Comparison of ENCODE assay signal across 21 cellular contexts in genomic region chr2:207748993-207749392, GRCh38. TPM values are rescaled to one million over a fixed set of nuclear protein-coding genes. Genes with fewer than 3 reads are reported as not detected.
DNase-seq lines count a peak whose midpoint lies in the region; ATAC-seq, FAIRE-seq and TF ChIP-seq lines count a peak whose summit lies in the region.
"Had no signal": no experiment of that assay in that cellular context is flagged by ENCODE, and none has a peak within 500 bp of the region (broad histone marks: within the 10 kb centered on the region; RNA-seq: fewer than 3 reads in every experiment).

No MANE protein-coding gene starts in this region.

- H4K8ac ChIP-seq in IMR-90 (ENCODE audit: low read depth in 2 of 2, low read length in 2 of 2): no peak overlapping the region

- H3K36me3 ChIP-seq in IMR-90 (ENCODE audit: control insufficient read depth, insufficient read depth, low read length) (no peaks in the 10 kb centered on the region; the same call in none of the 2 replicates), HepG2 (replicated peaks in 1 of 2; ENCODE audit: control insufficient read depth in 1 of 2, insufficient read depth in 2 of 2, low read length in 2 of 2) (peaks cover under 1 to 10% of the 10 kb centered on the region in 2 experiments; a peak in 4 of 5 replicates)

- 0 out of 3 replicates have a peak overlapping the region, but pooled peaks have one; percentile 44 for H2BK15ac ChIP-seq in IMR-90 (ENCODE audit: low read depth, low read length)

- POLR2A ChIA-PET in IMR-90 (lab: Charles Lee; ENCODE audit: unreplicated experiment): no interaction called here
- POLR2A ChIA-PET in HepG2 (lab: Yijun Ruan, JAX): interaction anchor here (0.7 to 11.8 kb wide), 19 partner anchors 11 to 285 kb away, joined by 3 to 160 read pairs (median 15); partner anchors contain the start of genes CCNYL1, FZD5, METTL21A and PLEKHM3

- intact Hi-C loops in IMR-90 (cut with micrococcal nuclease): loop anchor here (10.0 kb wide), 1 partner anchor 944 kb away; no protein-coding TSS in a partner anchor
- intact Hi-C loops in HepG2 (cut with micrococcal nuclease; ENCODE audit: unreplicated experiment): loop anchor here (5.0 kb wide), 1 partner anchor 518 kb away; the partner anchor contains the start of gene PIKFYVE

- TF ChIP-seq RAD21 in IMR-90 (IDR thresholded peaks at IDR 0.05; ENCODE audit: low read length) (no peak), HepG2 (CRISPR knock-in tag; IDR thresholded peaks at IDR 0.05) (no peak)

- no peak overlapping the region for H2BK120ac ChIP-seq in IMR-90 (ENCODE audit: low read depth, low read length)

- H3K27ac Mint-ChIP-seq in chondrocyte (ENCODE audit: unreplicated experiment): no peak overlapping the region
- H3K27ac Mint-ChIP-seq in activated naive CD4-positive, alpha-beta T cell treated with anti-CD3 and anti-CD28 coated beads, Interleukin-2, amount 50 U/mL, for 72 hours: no peak overlapping the region
- H3K27ac Mint-ChIP-seq: CD4-positive, alpha-beta memory T cell had no signal

- H2AK5ac ChIP-seq in IMR-90 (ENCODE audit: low read depth, low read length): no peak overlapping the region

- H2BK5ac ChIP-seq in IMR-90 (ENCODE audit: low read depth, low read length, poor library complexity, severe bottlenecking): no peak overlapping the region

- H4K20me1 ChIP-seq in IMR-90 (ENCODE audit: insufficient read depth, low read length) (peaks cover 8% of the 10 kb centered on the region; the same call in 1 of the 2 replicates), HepG2 (ENCODE audit: insufficient read depth, low read length) (no peaks in the 10 kb centered on the region)

- H3K9me3 ChIP-seq in IMR-90 (ENCODE audit: control insufficient read depth, insufficient read depth, low read length) (no peaks in the 10 kb centered on the region), HepG2 (ENCODE audit: low read length) (no peaks in the 10 kb centered on the region)
- H3K9me3 ChIP-seq: BLaER1 treated with 17β-estradiol and CSF1 and Interleukin-3, amounts not matched to agents 10 nM and 100 nM had no signal

- TF ChIP-seq POLR2A in IMR-90 (IDR thresholded peaks at IDR 0.05; ENCODE audit: low read depth, low read length) (no peak), HepG2 (IDR thresholded peaks at IDR 0.05; ENCODE audit: insufficient read depth in 1 of 2, low read depth in 2 of 2, low read length in 2 of 2) (no peak)

- H3K23ac ChIP-seq in IMR-90 (ENCODE audit: low read depth, low read length): no peak overlapping the region

- no peak for FAIRE-seq in HepG2 (lab: Jason Lieb, UNC)
- FAIRE-seq: H54 had no signal

- H4K5ac ChIP-seq in IMR-90 (ENCODE audit: low read depth, low read length): no peak overlapping the region

- H3K4me2 ChIP-seq in IMR-90 (ENCODE audit: low read depth, low read length) (no peak overlapping the region), HepG2 (ENCODE audit: low read depth, low read length) (no peak overlapping the region)
- H3K4me2 ChIP-seq: BLaER1 treated with 17β-estradiol and CSF1 and Interleukin-3, amounts not matched to agents 10 nM and 100 nM had no signal

- TF ChIP-seq EP300 in HepG2 (IDR thresholded peaks at IDR 0.05; ENCODE audit: low read depth in 2 of 2, low read length in 2 of 2): no peak
- no peak for TF ChIP-seq EP300 in HepG2 (CRISPR knock-in tag; IDR thresholded peaks at IDR 0.05; ENCODE audit: borderline replicate concordance)

- H3K79me2 ChIP-seq in HepG2 (ENCODE audit: insufficient read depth, low read length): no peaks in the 10 kb centered on the region

- H4K91ac ChIP-seq in IMR-90 (ENCODE audit: insufficient read depth, low read depth, low read length): no peak overlapping the region

- H2AK9ac ChIP-seq in IMR-90 (replicated peaks; ENCODE audit: low read depth, low read length, poor library complexity): no peak overlapping the region

- no peaks in the 10 kb centered on the region for H3K27me3 Mint-ChIP-seq in chondrocyte (ENCODE audit: low read depth)
- H3K27me3 Mint-ChIP-seq: CD4-positive, alpha-beta memory T cell had no signal

- DNase-seq in IMR-90 (no peak), chondrocyte (ENCODE audit: low spot score) (no peak), HepG2 (ENCODE audit: low spot score) (no peak), substantia nigra (lab: John Stamatoyannopoulos, UW) (no peak), DMS153 (lab: John Stamatoyannopoulos, UW) (no peak), hepatic stellate cell (ENCODE audit: low spot score) (no peak)
- DNase-seq in activated naive CD4-positive, alpha-beta T cell treated with anti-CD3 and anti-CD28 coated beads, Interleukin-2, amount 50 U/mL, for 72 hours (ENCODE audit: low spot score in 2 of 2): no peak
- DNase-seq: ACHN; CD4-positive, alpha-beta memory T cell; GDM1; KBM-7; MM.1S; NCI-H1048; NCI-H1417 treated with DMSO at 0.1 percent for 48 hours; NCI-H187; NCI-H345; NCI-H526; Right ventricle myocardium superior had no signal

- no peak overlapping the region for H2AFZ ChIP-seq in IMR-90 (replicated peaks; ENCODE audit: low read length, poor library complexity)
- H2AFZ ChIP-seq in HepG2 (ENCODE audit: low read length): no peak overlapping the region

- H3K4me1 Mint-ChIP-seq in chondrocyte (ENCODE audit: low read depth): peaks cover 3% of the 10 kb centered on the region
- H3K4me1 Mint-ChIP-seq: CD4-positive, alpha-beta memory T cell had no signal

- dilution Hi-C loops in IMR-90 (cut with HindIII; ENCODE audit: low sequenced_read_pairs, unreplicated experiment): no loop called here

- H3K9ac ChIP-seq in IMR-90 (ENCODE audit: low read depth, low read length): no peak overlapping the region
- H3K9ac ChIP-seq in HepG2 (ENCODE audit: insufficient read depth, low read depth, low read length): no peak overlapping the region

- H3K9me3 Mint-ChIP-seq in chondrocyte (ENCODE audit: low read depth): no peaks in the 10 kb centered on the region
- H3K9me3 Mint-ChIP-seq in activated naive CD4-positive, alpha-beta T cell treated with anti-CD3 and anti-CD28 coated beads, Interleukin-2, amount 50 U/mL, for 72 hours: no peaks in the 10 kb centered on the region
- H3K9me3 Mint-ChIP-seq: CD4-positive, alpha-beta memory T cell had no signal

- in situ Hi-C loops in IMR-90 (cut with MboI; ENCODE audit: low sequenced_read_pairs): loop anchor here (5.0 to 25.0 kb wide), 4 partner anchors 286 to 962 kb away; partner anchors contain the start of genes IDH1 and PIKFYVE
- in situ Hi-C loops in HepG2 (cut with HindIII; ENCODE audit: extremely low pct_ligation_motif_present, low pct_unique_long_range_greater_than_20kb): loop anchor here (5.0 kb wide), 2 partner anchors 288 to 313 kb away; no protein-coding TSS in a partner anchor

- no peak for ATAC-seq in IMR-90 (ENCODE audit: low read depth)
- no peak for ATAC-seq in HepG2
- no peak for ATAC-seq in HG03280 (IDR thresholded peaks at IDR 0.05; ENCODE audit: unreplicated experiment)
- ATAC-seq in activated naive CD4-positive, alpha-beta T cell treated with anti-CD3 and anti-CD28 coated beads, Interleukin-2, amount 50 U/mL, for 72 hours: no peak

- no peak overlapping the region for H3K18ac ChIP-seq in IMR-90 (ENCODE audit: low read depth, low read length)

- H2BK20ac ChIP-seq in IMR-90 (ENCODE audit: low read depth, low read length): no peak overlapping the region

- H3K56ac ChIP-seq in IMR-90 (ENCODE audit: extremely low read depth, insufficient read depth, low read length): no peak overlapping the region

- peaks cover 13% of the 10 kb centered on the region for H3K36me3 Mint-ChIP-seq in chondrocyte (ENCODE audit: low read depth)
- no peaks in the 10 kb centered on the region for H3K36me3 Mint-ChIP-seq in activated naive CD4-positive, alpha-beta T cell treated with anti-CD3 and anti-CD28 coated beads, Interleukin-2, amount 50 U/mL, for 72 hours

- H3K27me3 ChIP-seq in IMR-90 (ENCODE audit: control insufficient read depth, insufficient read depth, low read length): no peaks in the 10 kb centered on the region
- no peaks in the 10 kb centered on the region for H3K27me3 ChIP-seq in HepG2 (ENCODE audit: control insufficient read depth in 1 of 2, insufficient read depth in 2 of 2, low read length in 2 of 2)
- H3K27me3 ChIP-seq: BLaER1 treated with 17β-estradiol and CSF1 and Interleukin-3, amounts not matched to agents 10 nM and 100 nM had no signal

- CTCF ChIA-PET in IMR-90 (lab: Yijun Ruan, JAX) (interaction anchor here (0.5 to 2.8 kb wide), 13 partner anchors 11 to 984 kb away, joined by 3 to 20 read pairs (median 4); partner anchors contain the start of genes CCNYL1 and FASTKD2), HepG2 (lab: Yijun Ruan, JAX; ENCODE audit: low intra/inter-chr PET ratio, low total read pairs) (no interaction called here)

- no peak overlapping the region for H3K4ac ChIP-seq in IMR-90 (ENCODE audit: low read depth, low read length)

- no peak for TF ChIP-seq CTCF in IMR-90 (conservative IDR thresholded peaks at IDR 0.05; ENCODE audit: low read depth, low read length)
- peak; percentile 22 for TF ChIP-seq CTCF in chondrocyte (IDR thresholded peaks at IDR 0.05)
- TF ChIP-seq CTCF in HepG2 (CRISPR knock-in tag; IDR thresholded peaks at IDR 0.05): no peak

- H3K4me3 Mint-ChIP-seq in chondrocyte (ENCODE audit: unreplicated experiment): no peak overlapping the region
- H3K4me3 Mint-ChIP-seq: CD4-positive, alpha-beta memory T cell had no signal

- BruUV-seq in IMR-90 (replicated peaks; lab: Mats Ljungman, UMichigan) (no TSS peak), HepG2 (replicated peaks; lab: Mats Ljungman, UMichigan) (no TSS peak)

- H3K27ac ChIP-seq in IMR-90 (ENCODE audit: insufficient read depth, low read length) (no peak overlapping the region), HepG2 (ENCODE audit: extremely low read length, insufficient read depth, low read length) (peak overlapping the region; percentile 57), substantia nigra (ENCODE audit: low read depth, low read length, poor library complexity, severe bottlenecking) (peak overlapping the region; percentile 33)
- H3K27ac ChIP-seq: BLaER1 treated with 17β-estradiol and CSF1 and Interleukin-3, amounts not matched to agents 10 nM and 100 nM had no signal

- no peak overlapping the region for H3K14ac ChIP-seq in IMR-90 (replicated peaks; ENCODE audit: low read depth, low read length)

- peaks cover 0 to 7% of the 10 kb centered on the region in 2 experiments; a peak in 2 of 4 replicates for H3K79me1 ChIP-seq in IMR-90 (ENCODE audit: low read depth in 1 of 2, low read length in 2 of 2)

- H3K4me1 ChIP-seq in IMR-90 (ENCODE audit: control insufficient read depth, insufficient read depth, low read length) (peaks cover 12% of the 10 kb centered on the region), HepG2 (ENCODE audit: insufficient read depth, low read length) (peaks cover 77% of the 10 kb centered on the region)

- peaks cover 8% of the 10 kb centered on the region for H3K9me1 ChIP-seq in IMR-90 (ENCODE audit: insufficient read depth, low read length)

- H3K4me3 ChIP-seq in IMR-90 (ENCODE audit: insufficient read depth, low read depth, low read length): no peak overlapping the region
- H3K4me3 ChIP-seq in HepG2 (replicated peaks in 1 of 3; ENCODE audit: insufficient read depth in 1 of 3, low read depth in 2 of 3, low read length in 3 of 3): no peak overlapping the region
- H3K4me3 ChIP-seq: BLaER1 treated with 17β-estradiol and CSF1 and Interleukin-3, amounts not matched to agents 10 nM and 100 nM had no signal

RNA-seq across cellular contexts. Expression of gene FZD5, which starts 20.7 kb away (rescaled TPM):
- total RNA-seq in IMR-90 (2012; rRNA removed): under 0.01 TPM in 2 replicates
- 0.09 and 0.11 TPM in 2 replicates for polyA plus RNA-seq in IMR-90 (2012; rRNA removed)
- polyA plus RNA-seq in IMR-90 (2012; cell fraction: cytosol; rRNA removed): 0.06 and 0.09 TPM in 2 replicates
- polyA plus RNA-seq in IMR-90 (2012; cell fraction: nucleus; rRNA removed; ENCODE audit: low replicate concordance): 0.08 and 0.11 TPM in 2 replicates
- 0.63 to 1.1 TPM (median 0.82 TPM) in 3 replicates for total RNA-seq in chondrocyte
- total RNA-seq in HepG2 (2016; rRNA removed; fragmentation: Illumina TruSeq; extraction: Trizol): 28.9 and 34.3 TPM in 2 replicates
- 3.1 and 4.0 TPM in 2 replicates for total RNA-seq in HepG2 (2016; cell fraction: cytosol; rRNA removed; fragmentation: Illumina TruSeq; extraction: Trizol; ENCODE audit: low read depth)
- total RNA-seq in HepG2 (2016; cell fraction: insoluble cytoplasmic fraction; rRNA removed; fragmentation: Illumina TruSeq; extraction: Trizol): 27.1 and 33.9 TPM in 2 replicates
- total RNA-seq in HepG2 (2016; cell fraction: membrane; rRNA removed; fragmentation: Illumina TruSeq; extraction: Trizol): 17.9 and 18.6 TPM in 2 replicates
- 49.9 and 55.0 TPM in 2 replicates for total RNA-seq in HepG2 (2016; cell fraction: nucleus; rRNA removed; fragmentation: Illumina TruSeq; extraction: Trizol)
- polyA plus RNA-seq in HepG2 (2011; rRNA removed): 25.3 and 29.1 TPM in 2 replicates
- polyA plus RNA-seq in HepG2 (2011; cell fraction: cytosol; rRNA removed): 17.7 and 21.9 TPM in 2 replicates
- 46.8 and 48.3 TPM in 2 replicates for polyA plus RNA-seq in HepG2 (2011; cell fraction: nucleus; rRNA removed)
- 41.5 and 51.6 TPM in 2 replicates for polyA plus RNA-seq in HepG2 (2012)
- polyA plus RNA-seq in HepG2 (2016; cell fraction: cytosol; fragmentation: Illumina TruSeq; extraction: Trizol; ENCODE audit: low read depth): 1.9 and 2.0 TPM in 2 replicates
- 21.1 and 22.9 TPM in 2 replicates for polyA plus RNA-seq in HepG2 (2016; cell fraction: insoluble cytoplasmic fraction; fragmentation: Illumina TruSeq; extraction: Trizol; ENCODE audit: low read depth)
- polyA plus RNA-seq in HepG2 (2016; cell fraction: membrane; fragmentation: Illumina TruSeq; extraction: Trizol; ENCODE audit: low read depth): 6.8 and 7.4 TPM in 2 replicates
- polyA plus RNA-seq in HepG2 (2016; cell fraction: nucleus; fragmentation: Illumina TruSeq; extraction: Trizol; ENCODE audit: insufficient read depth, low read depth): 38.4 and 40.1 TPM in 2 replicates
- polyA minus RNA-seq in HepG2 (2011; rRNA and poly(A)+ RNA removed; ENCODE audit: low replicate concordance): 4.3 and 130 TPM in 2 replicates
- 61.0 and 69.9 TPM in 2 replicates for polyA minus RNA-seq in HepG2 (2011; cell fraction: cytosol; rRNA and poly(A)+ RNA removed)
- 116 and 135 TPM in 2 replicates for polyA minus RNA-seq in HepG2 (2011; cell fraction: nucleus; rRNA and poly(A)+ RNA removed)
- 1 to 10 TPM; 1.6 to 4.7 TPM for total RNA-seq in activated naive CD4-positive, alpha-beta T cell treated with anti-CD3 and anti-CD28 coated beads, Interleukin-2, amount 50 U/mL, for 72 hours

RNA-seq across cellular contexts. Expression of gene CCNYL1, which starts 37.6 kb away (rescaled TPM):
- total RNA-seq in IMR-90 (2012; rRNA removed) (5.4 and 6.7 TPM in 2 replicates), chondrocyte (17.4 to 25.3 TPM (median 24.7 TPM) in 3 replicates), HepG2 (2016; rRNA removed; fragmentation: Illumina TruSeq; extraction: Trizol) (12.5 and 20.2 TPM in 2 replicates)
- polyA plus RNA-seq in IMR-90 (2012; rRNA removed) (5.7 and 7.3 TPM in 2 replicates), HepG2 (2011; rRNA removed) (13.8 and 16.2 TPM in 2 replicates)
- polyA plus RNA-seq in IMR-90 (2012; cell fraction: cytosol; rRNA removed): 2.9 and 3.5 TPM in 2 replicates
- 3.3 and 13.0 TPM in 2 replicates for polyA plus RNA-seq in IMR-90 (2012; cell fraction: nucleus; rRNA removed; ENCODE audit: low replicate concordance)
- 27.0 and 29.5 TPM in 2 replicates for total RNA-seq in HepG2 (2016; cell fraction: cytosol; rRNA removed; fragmentation: Illumina TruSeq; extraction: Trizol; ENCODE audit: low read depth)
- total RNA-seq in HepG2 (2016; cell fraction: insoluble cytoplasmic fraction; rRNA removed; fragmentation: Illumina TruSeq; extraction: Trizol): 10.0 and 17.8 TPM in 2 replicates
- total RNA-seq in HepG2 (2016; cell fraction: membrane; rRNA removed; fragmentation: Illumina TruSeq; extraction: Trizol): 33.7 and 38.3 TPM in 2 replicates
- 16.4 and 19.2 TPM in 2 replicates for total RNA-seq in HepG2 (2016; cell fraction: nucleus; rRNA removed; fragmentation: Illumina TruSeq; extraction: Trizol)
- polyA plus RNA-seq in HepG2 (2011; cell fraction: cytosol; rRNA removed): 6.9 and 11.0 TPM in 2 replicates
- 9.8 and 10.3 TPM in 2 replicates for polyA plus RNA-seq in HepG2 (2011; cell fraction: nucleus; rRNA removed)
- 17.2 and 21.4 TPM in 2 replicates for polyA plus RNA-seq in HepG2 (2012)
- polyA plus RNA-seq in HepG2 (2016; cell fraction: cytosol; fragmentation: Illumina TruSeq; extraction: Trizol; ENCODE audit: low read depth): 43.2 and 48.7 TPM in 2 replicates
- 35.4 and 41.7 TPM in 2 replicates for polyA plus RNA-seq in HepG2 (2016; cell fraction: insoluble cytoplasmic fraction; fragmentation: Illumina TruSeq; extraction: Trizol; ENCODE audit: low read depth)
- polyA plus RNA-seq in HepG2 (2016; cell fraction: membrane; fragmentation: Illumina TruSeq; extraction: Trizol; ENCODE audit: low read depth): 77.8 and 84.1 TPM in 2 replicates
- 34.4 and 39.4 TPM in 2 replicates for polyA plus RNA-seq in HepG2 (2016; cell fraction: nucleus; fragmentation: Illumina TruSeq; extraction: Trizol; ENCODE audit: insufficient read depth, low read depth)
- polyA minus RNA-seq in HepG2 (2011; rRNA and poly(A)+ RNA removed; ENCODE audit: low replicate concordance): 3.2 and 9.0 TPM in 2 replicates
- 16.2 and 19.4 TPM in 2 replicates for polyA minus RNA-seq in HepG2 (2011; cell fraction: cytosol; rRNA and poly(A)+ RNA removed)
- 19.1 and 23.7 TPM in 2 replicates for polyA minus RNA-seq in HepG2 (2011; cell fraction: nucleus; rRNA and poly(A)+ RNA removed)
- 1 to 10 TPM; 4.4 to 5.6 TPM for total RNA-seq in activated naive CD4-positive, alpha-beta T cell treated with anti-CD3 and anti-CD28 coated beads, Interleukin-2, amount 50 U/mL, for 72 hours
